ENCODE assay signal across 18 cellular contexts in genomic region chr10:35394934-35395333, GRCh38.
"Had no signal": no experiment of that assay in that cellular context is flagged by ENCODE, and none has a peak within 500 bp of the region (broad histone marks: within the 10 kb centered on the region; RNA-seq: fewer than 3 reads in every experiment).

No MANE protein-coding gene starts in this region.

- H3K4me2 ChIP-seq: SK-N-SH had no signal

- H3K4me3 ChIP-seq: esophagus squamous epithelium, heart right ventricle, right atrium auricular region, transverse colon had no signal

- ATAC-seq: heart right ventricle had no signal

- H3K27me3 Mint-ChIP-seq: activated B cell treated with CpG ODN at 0.5 μM for 24 hours; activated CD4-positive, alpha-beta T cell treated with anti-CD3 and anti-CD28 coated beads, Interleukin-2, amount 10 ng/mL, durations not matched to agents 7 days and 5 days had no signal

- H3K36me3 ChIP-seq: brain microvascular endothelial cell, esophagus squamous epithelium, heart right ventricle, neutrophil, right atrium auricular region, transverse colon had no signal

- H3K4me3 Mint-ChIP-seq: activated B cell treated with CpG ODN at 0.5 μM for 24 hours; activated CD4-positive, alpha-beta T cell treated with anti-CD3 and anti-CD28 coated beads, Interleukin-2, amount 10 ng/mL, durations not matched to agents 7 days and 5 days had no signal

- H3K9me3 ChIP-seq: neutrophil, SK-N-SH had no signal

- H3K27me3 ChIP-seq: brain microvascular endothelial cell, esophagus squamous epithelium, heart right ventricle, neutrophil, right atrium auricular region, transverse colon had no signal

- H3K27ac Mint-ChIP-seq: activated B cell treated with CpG ODN at 0.5 μM for 24 hours; activated CD4-positive, alpha-beta T cell treated with anti-CD3 and anti-CD28 coated beads, Interleukin-2, amount 10 ng/mL, durations not matched to agents 7 days and 5 days; activated T-helper 2 cell treated with anti-CD3 and anti-CD28 coated beads, Interferon-gamma antibody, Interleukin-2, Interleukin-4, amounts not matched to agents 10 μg/mL and 5 μg/mL and 100 μg/mL, durations not matched to agents 14 hours and 24 hours and 36 hours had no signal

- DNase-seq: activated B cell treated with CpG ODN at 0.5 μM for 24 hours; activated CD4-positive, alpha-beta T cell treated with anti-CD3 and anti-CD28 coated beads, Interleukin-2, amount 10 ng/mL, durations not matched to agents 7 days and 5 days; activated CD8-positive, alpha-beta memory T cell treated with anti-CD3 and anti-CD28 coated beads for 24 hours; activated naive CD4-positive, alpha-beta T cell treated with anti-CD3 and anti-CD28 coated beads, Interleukin-2, amount 50 U/mL, for 16 hours; activated T-cell treated with anti-CD3 and anti-CD28 coated beads for 4 hours; amniotic stem cell; brain microvascular endothelial cell; esophagus squamous epithelium; foreskin fibroblast; heart right ventricle; midbrain; SK-N-SH; small intestine; T-helper 1 cell; transverse colon had no signal

- H3K27ac ChIP-seq: brain microvascular endothelial cell, esophagus squamous epithelium, neutrophil, right atrium auricular region, transverse colon had no signal

- H3K9me2 ChIP-seq: SK-N-SH had no signal
